22 cellular contexts compared by ENCODE assay signal in genomic region chr12:122844366-122844971, GRCh38. TPM values are rescaled to one million over a fixed set of nuclear protein-coding genes. Genes with fewer than 3 reads are reported as not detected.
DNase-seq lines count a peak whose midpoint lies in the region; ATAC-seq lines count a peak whose summit lies in the region.
"Had no signal": no experiment of that assay in that cellular context is flagged by ENCODE, and none has a peak within 500 bp of the region (broad histone marks: within the 10 kb centered on the region; RNA-seq: fewer than 3 reads in every experiment).

No MANE protein-coding gene starts in this region.

- H3K36me3 Mint-ChIP-seq in stimulated activated memory B cell treated with anti-CD40 and anti-IgM and Interleukin-4, amounts not matched to agents 10 μg/mL and 1 μg/mL and 100 μg/mL, for 72 hours, result peaks cover 26% of the 10 kb centered on the region
- H3K36me3 Mint-ChIP-seq in natural killer cell treated with Interleukin-12 subunit alpha and Interleukin-12 subunit beta and Interleukin-15 and Interleukin-18, amount 100 ng/mL, for 72 hours, result no peaks in the 10 kb centered on the region

- peak overlapping the region; percentile 99 for H3K27ac ChIP-seq in angular gyrus (ENCODE audit: low read depth, low read length)
- H3K27ac ChIP-seq: foreskin keratinocyte had no signal

- no peaks in the 10 kb centered on the region for H3K27me3 ChIP-seq in H7 (ENCODE audit: control insufficient read depth, insufficient read depth, low read length)
- H3K27me3 ChIP-seq: foreskin keratinocyte had no signal

- ATAC-seq in stimulated activated memory B cell treated with anti-CD40 and anti-IgM and Interleukin-4, amounts not matched to agents 10 μg/mL and 1 μg/mL and 100 μg/mL, for 72 hours, result no peak
- ATAC-seq in GM21576 (IDR thresholded peaks at IDR 0.05; ENCODE audit: unreplicated experiment), result no peak
- ATAC-seq in GM21737 (IDR thresholded peaks at IDR 0.05; ENCODE audit: unreplicated experiment), result no peak
- no peak for ATAC-seq in natural killer cell treated with Interleukin-12 subunit alpha and Interleukin-12 subunit beta and Interleukin-15 and Interleukin-18, amount 100 ng/mL, for 72 hours
- ATAC-seq: activated CD8-positive, alpha-beta T cell treated with anti-CD3 and anti-CD28 coated beads for 36 hours; foreskin keratinocyte; stimulated activated naive CD8-positive, alpha-beta T cell treated with anti-CD3 and anti-CD28 coated beads, Interleukin-15, Interleukin-2, amounts not matched to agents 100 U/mL and 50 U/mL, for 24 hours had no signal

- H3K36me3 ChIP-seq in H7 (replicated peaks; ENCODE audit: control insufficient read depth, insufficient read depth, low read length), result no peaks in the 10 kb centered on the region

- H3K27ac Mint-ChIP-seq in stimulated activated memory B cell treated with anti-CD40 and anti-IgM and Interleukin-4, amounts not matched to agents 10 μg/mL and 1 μg/mL and 100 μg/mL, for 72 hours, result peak overlapping the region; percentile 4
- H3K27ac Mint-ChIP-seq in natural killer cell treated with Interleukin-12 subunit alpha and Interleukin-12 subunit beta and Interleukin-15 and Interleukin-18, amount 100 ng/mL, for 72 hours, result no peak overlapping the region

- no peaks in the 10 kb centered on the region for H3K9me3 Mint-ChIP-seq in stimulated activated memory B cell treated with anti-CD40 and anti-IgM and Interleukin-4, amounts not matched to agents 10 μg/mL and 1 μg/mL and 100 μg/mL, for 72 hours
- H3K9me3 Mint-ChIP-seq in natural killer cell treated with Interleukin-12 subunit alpha and Interleukin-12 subunit beta and Interleukin-15 and Interleukin-18, amount 100 ng/mL, for 72 hours, result no peaks in the 10 kb centered on the region
- H3K9me3 Mint-ChIP-seq: activated CD8-positive, alpha-beta T cell treated with anti-CD3 and anti-CD28 coated beads for 36 hours; nephron progenitor cell had no signal

- no peaks in the 10 kb centered on the region for H3K27me3 Mint-ChIP-seq in stimulated activated memory B cell treated with anti-CD40 and anti-IgM and Interleukin-4, amounts not matched to agents 10 μg/mL and 1 μg/mL and 100 μg/mL, for 72 hours
- no peaks in the 10 kb centered on the region for H3K27me3 Mint-ChIP-seq in natural killer cell treated with Interleukin-12 subunit alpha and Interleukin-12 subunit beta and Interleukin-15 and Interleukin-18, amount 100 ng/mL, for 72 hours
- H3K27me3 Mint-ChIP-seq: activated CD8-positive, alpha-beta T cell treated with anti-CD3 and anti-CD28 coated beads for 36 hours; progenitor cell of endocrine pancreas had no signal

- DNase-seq in H7 (peak; percentile 52), globus pallidus (ENCODE audit: low spot score) (peak; percentile 71)
- no peak for DNase-seq in natural killer cell treated with Interleukin-12 subunit alpha and Interleukin-12 subunit beta and Interleukin-15 and Interleukin-18, amount 100 ng/mL, for 72 hours (ENCODE audit: low spot score)
- DNase-seq: activated CD4-positive, CD25-positive, alpha-beta regulatory T cell; activated CD8-positive, alpha-beta T cell treated with anti-CD3 and anti-CD28 coated beads for 36 hours; activated naive CD4-positive, alpha-beta T cell treated with anti-CD3 and anti-CD28 coated beads, Interleukin-2, amount 50 U/mL, for 16 hours; COR-L47; cortex of kidney; foreskin keratinocyte; HCEC 1CT; kidney glomerular epithelial cell; NCI-H510A treated with DMSO at 0.1 percent for 48 hours; nephron progenitor cell; stimulated activated CD4-positive, alpha-beta T cell treated with anti-CD3 and anti-CD28 coated beads, Interleukin-2, amount 100 ng/mL, for 24 hours; stimulated activated naive CD8-positive, alpha-beta T cell treated with anti-CD3 and anti-CD28 coated beads, Interleukin-15, Interleukin-2, amounts not matched to agents 100 U/mL and 50 U/mL, for 24 hours; T-helper 9 cell had no signal

- H3K4me1 Mint-ChIP-seq in stimulated activated memory B cell treated with anti-CD40 and anti-IgM and Interleukin-4, amounts not matched to agents 10 μg/mL and 1 μg/mL and 100 μg/mL, for 72 hours, result peaks cover 68% of the 10 kb centered on the region
- peaks cover 9 to 11% of the 10 kb centered on the region in 2 donors for H3K4me1 Mint-ChIP-seq in natural killer cell treated with Interleukin-12 subunit alpha and Interleukin-12 subunit beta and Interleukin-15 and Interleukin-18, amount 100 ng/mL, for 72 hours (ENCODE audit: low read depth in 2 of 2)

- H3K4me3 ChIP-seq in H7 (ENCODE audit: insufficient read depth, low read depth, low read length), result no peak overlapping the region
- H3K4me3 ChIP-seq: skin epidermis had no signal

- no peak overlapping the region for H3K4me3 Mint-ChIP-seq in stimulated activated memory B cell treated with anti-CD40 and anti-IgM and Interleukin-4, amounts not matched to agents 10 μg/mL and 1 μg/mL and 100 μg/mL, for 72 hours
- H3K4me3 Mint-ChIP-seq in natural killer cell treated with Interleukin-12 subunit alpha and Interleukin-12 subunit beta and Interleukin-15 and Interleukin-18, amount 100 ng/mL, for 72 hours, result no peak overlapping the region
- H3K4me3 Mint-ChIP-seq: activated CD8-positive, alpha-beta T cell treated with anti-CD3 and anti-CD28 coated beads for 36 hours; nephron progenitor cell had no signal

RNA-seq across cellular contexts. Expression of gene HIP1R, which starts 9.2 kb away (rescaled TPM):
- 33.6 and 35.6 TPM in 2 replicates for total RNA-seq in H7 (2014; rRNA removed; shearing (Covaris generic))
- 10 to 100 TPM; 14.8 to 48.9 TPM for total RNA-seq in natural killer cell treated with Interleukin-12 subunit alpha and Interleukin-12 subunit beta and Interleukin-15 and Interleukin-18, amount 100 ng/mL, for 72 hours

RNA-seq across cellular contexts. Expression of gene VPS37B, which starts 51.5 kb away (rescaled TPM):
- total RNA-seq in H7 (2014; rRNA removed; shearing (Covaris generic)), result 14.7 and 20.9 TPM in 2 replicates
- 10 to 100 TPM; 42.6 to 46.9 TPM for total RNA-seq in natural killer cell treated with Interleukin-12 subunit alpha and Interleukin-12 subunit beta and Interleukin-15 and Interleukin-18, amount 100 ng/mL, for 72 hours
